Comparison of ENCODE assay signal across 11 cellular contexts in the genomic region with DNA sequence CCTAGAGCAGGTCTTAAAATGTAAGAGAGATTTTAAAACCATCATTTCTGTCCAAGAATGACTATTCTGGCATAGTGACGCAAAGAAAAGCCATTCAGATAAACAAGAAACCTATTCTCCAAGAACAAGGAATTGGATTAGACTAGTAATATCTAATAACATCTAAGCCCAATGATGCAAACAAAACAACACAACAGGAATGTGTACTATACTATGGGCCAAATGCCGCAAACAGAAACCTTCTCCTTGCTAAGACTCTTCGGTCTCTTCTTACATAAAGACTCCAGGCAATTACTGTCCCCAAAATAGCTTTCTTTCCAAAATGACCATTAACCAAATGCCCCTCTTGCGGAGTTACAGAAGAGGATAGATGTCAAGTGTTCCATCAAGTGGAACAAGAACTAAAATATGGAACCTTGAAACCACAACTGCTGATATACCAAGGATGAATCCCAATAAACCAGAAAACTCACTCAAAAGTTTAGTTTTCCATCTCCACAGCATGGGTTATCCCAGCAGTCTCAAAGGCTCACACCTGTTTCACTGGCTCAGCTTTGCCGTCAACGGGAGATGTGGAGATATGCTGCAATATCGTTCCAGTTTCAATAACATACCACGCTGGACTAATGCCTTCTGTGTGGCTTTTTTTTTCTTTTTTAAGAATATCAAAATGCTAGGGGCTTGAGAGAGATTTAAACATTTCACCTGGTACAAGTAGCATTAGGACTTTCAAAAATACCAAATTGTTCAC.
DNase-seq lines count a peak whose midpoint lies in the region; ATAC-seq, FAIRE-seq and TF ChIP-seq lines count a peak whose summit lies in the region.
"Had no signal": no experiment of that assay in that cellular context is flagged by ENCODE, and none has a peak within 500 bp of the region (broad histone marks: within the 10 kb centered on the region; RNA-seq: fewer than 3 reads in every experiment).

No MANE protein-coding gene starts in this region.

- FAIRE-seq in GM12878 (lab: Jason Lieb, UNC), result no peak

- H3K4me1 ChIP-seq in GM12878 (ENCODE audit: control insufficient read depth, insufficient read depth, low read length), result peaks cover 40% of the 10 kb centered on the region
- H3K4me1 ChIP-seq in muscle layer of duodenum (ENCODE audit: control insufficient read depth in 1 of 2, insufficient read depth in 2 of 2, low read length in 2 of 2), result peaks cover 16 to 46% of the 10 kb centered on the region in 2 donors

- H3K36me3 ChIP-seq in GM12878 (ENCODE audit: control insufficient read depth in 2 of 2, insufficient read depth in 2 of 2, low read length in 1 of 2) (no peaks in the 10 kb centered on the region), muscle layer of duodenum (ENCODE audit: control insufficient read depth in 1 of 2, insufficient read depth in 2 of 2, low read length in 2 of 2) (no peaks in the 10 kb centered on the region)

- TF ChIP-seq POLR2A in GM12878 (IDR thresholded peaks at IDR 0.05; ENCODE audit: low read depth, low read length), result no peak

- H3K4me2 ChIP-seq in GM12878 (ENCODE audit: control insufficient read depth, insufficient read depth), result peak overlapping the region; percentile 80

- H2AFZ ChIP-seq in GM12878 (ENCODE audit: control insufficient read depth, low read depth, low read length), result no peak overlapping the region

- no peak for TF ChIP-seq RAD21 in GM12878 (IDR thresholded peaks at IDR 0.05; ENCODE audit: insufficient read depth, low read depth, low read length)

- H3K9me3 Mint-ChIP-seq in stimulated activated naive CD8-positive, alpha-beta T cell treated with anti-CD3 and anti-CD28 coated beads, Interleukin-15, Interleukin-2, amounts not matched to agents 100 ng/mL and 50 ng/mL, for 24 hours, result no peaks in the 10 kb centered on the region

- peaks cover 8% of the 10 kb centered on the region for H3K36me3 Mint-ChIP-seq in stimulated activated naive CD8-positive, alpha-beta T cell treated with anti-CD3 and anti-CD28 coated beads, Interleukin-15, Interleukin-2, amounts not matched to agents 100 ng/mL and 50 ng/mL, for 24 hours (ENCODE audit: low read depth)

- no peaks in the 10 kb centered on the region for H3K27me3 Mint-ChIP-seq in stimulated activated naive CD8-positive, alpha-beta T cell treated with anti-CD3 and anti-CD28 coated beads, Interleukin-15, Interleukin-2, amounts not matched to agents 100 ng/mL and 50 ng/mL, for 24 hours

- POLR2A ChIA-PET in GM12878 (lab: Charles Lee), result interaction anchor here (1.0 to 1.3 kb wide), 2 partner anchors 12 to 75 kb away, joined by 3 read pairs; no protein-coding TSS in a partner anchor

- H4K20me1 ChIP-seq in GM12878 (ENCODE audit: control insufficient read depth, insufficient read depth), result no peaks in the 10 kb centered on the region

- SMC1A ChIA-PET in GM12878 (lab: Charles Lee; ENCODE audit: uncharacterized antibody, unreplicated experiment), result interaction anchor here (0.7 to 1.6 kb wide), 10 partner anchors 8 to 521 kb away, joined by 3 to 5 read pairs (median 3); no protein-coding TSS in a partner anchor

- peak overlapping the region; percentile 63 for H3K27ac ChIP-seq in GM12878 (ENCODE audit: control insufficient read depth, insufficient read depth)
- H3K27ac ChIP-seq in muscle layer of duodenum (ENCODE audit: low read length), result peak overlapping the region; percentile 25
- H3K27ac ChIP-seq: C4-2B had no signal

- in situ Hi-C loops in GM12878 (cut with MboI), result no loop called here

- H3K4me1 Mint-ChIP-seq in stimulated activated naive CD8-positive, alpha-beta T cell treated with anti-CD3 and anti-CD28 coated beads, Interleukin-15, Interleukin-2, amounts not matched to agents 100 ng/mL and 50 ng/mL, for 24 hours (ENCODE audit: low read depth), result peaks cover 99% of the 10 kb centered on the region

- H3K27me3 ChIP-seq in GM12878 (replicated peaks in 1 of 2; ENCODE audit: control insufficient read depth in 2 of 2, insufficient read depth in 2 of 2, low read length in 1 of 2), result no peaks in the 10 kb centered on the region
- no peaks in the 10 kb centered on the region for H3K27me3 ChIP-seq in muscle layer of duodenum (ENCODE audit: low read depth, low read length)

- BruUV-seq in GM12878 (replicated peaks; lab: Mats Ljungman, UMichigan), result no TSS peak

- peak overlapping the region; percentile 56 for H3K4me3 Mint-ChIP-seq in stimulated activated naive CD8-positive, alpha-beta T cell treated with anti-CD3 and anti-CD28 coated beads, Interleukin-15, Interleukin-2, amounts not matched to agents 100 ng/mL and 50 ng/mL, for 24 hours

- peak overlapping the region; percentile 88 for H3K27ac Mint-ChIP-seq in stimulated activated naive CD8-positive, alpha-beta T cell treated with anti-CD3 and anti-CD28 coated beads, Interleukin-15, Interleukin-2, amounts not matched to agents 100 ng/mL and 50 ng/mL, for 24 hours

- RAD21 ChIA-PET in GM12878 (lab: Charles Lee; ENCODE audit: unreplicated experiment), result interaction anchor here (0.7 to 1.2 kb wide), 5 partner anchors 10 to 1575 kb away, joined by 3 read pairs; no protein-coding TSS in a partner anchor

- no peak for TF ChIP-seq EP300 in GM12878 (IDR thresholded peaks at IDR 0.05; ENCODE audit: borderline replicate concordance in 1 of 2, control insufficient read depth in 1 of 2, low read depth in 2 of 2, low read length in 2 of 2)

- DNase-seq in stimulated activated naive CD8-positive, alpha-beta T cell treated with anti-CD3 and anti-CD28 coated beads, Interleukin-15, Interleukin-2, amounts not matched to agents 100 U/mL and 50 U/mL, for 24 hours, result no peak
- DNase-seq in GM12878 (ENCODE audit: low read depth, low spot score), result no peak
- DNase-seq in stimulated activated CD4-positive, alpha-beta T cell treated with anti-CD3 and anti-CD28 coated beads, Interleukin-2, amount 100 ng/mL, for 24 hours, result no peak
- DNase-seq in head of caudate nucleus, result no peak
- no peak for DNase-seq in posterior vena cava (ENCODE audit: low spot score)
- DNase-seq in NCI-H345 treated with DMSO at 0.1 percent for 48 hours (lab: John Stamatoyannopoulos, UW; ENCODE audit: unreplicated experiment), result no peak
- DNase-seq: cortex of kidney, NCI-H1436 treated with DMSO at 0.1 percent for 48 hours had no signal

- ATAC-seq in stimulated activated naive CD8-positive, alpha-beta T cell treated with anti-CD3 and anti-CD28 coated beads, Interleukin-15, Interleukin-2, amounts not matched to agents 100 U/mL and 50 U/mL, for 24 hours, result no peak
- ATAC-seq in GM12878, result no peak

- no peak overlapping the region for H3K9ac ChIP-seq in GM12878 (ENCODE audit: control insufficient read depth, insufficient read depth, low read length)

- no peak for TF ChIP-seq CTCF in GM12878 (IDR thresholded peaks at IDR 0.05 in 2 of 3, conservative IDR thresholded peaks at IDR 0.05 in 1 of 3; ENCODE audit: control insufficient read depth in 2 of 3, extremely low read depth in 1 of 3, insufficient read depth in 1 of 3, low read depth in 3 of 3, low read length in 3 of 3)

- 55% methylated on average over 8 of the region's 8 CpGs for WGBS in GM12878 (ENCODE audit: insufficient coverage, insufficient replicate concordance, low lambda C conversion rate, missing lambda C conversion rate)

- H3K9me3 ChIP-seq in GM12878 (replicated peaks; ENCODE audit: control insufficient read depth, insufficient read depth, low read length) (no peaks in the 10 kb centered on the region; the same call in 2 of the 3 replicates), muscle layer of duodenum (ENCODE audit: control insufficient read depth in 1 of 2, low read length in 2 of 2) (no peaks in the 10 kb centered on the region)

- intact Hi-C loops in GM12878 (cut with micrococcal nuclease; ENCODE audit: unreplicated experiment), result no loop called here
- intact Hi-C loops in head of caudate nucleus (cut with DNase I), result loop anchor here (10.0 kb wide), 1 partner anchor 75 kb away; a partner anchor contains a TSS
- intact Hi-C loops in posterior vena cava (cut with DNase I), result no loop called here

- CTCF ChIA-PET in GM12878 (lab: Yijun Ruan, JAX), result interaction anchor here (1.2 to 1.6 kb wide), 2 partner anchors 12 to 521 kb away, joined by 3 to 4 read pairs; no protein-coding TSS in a partner anchor

- H3K4me3 ChIP-seq in GM12878 (0 out of 2 replicates have a peak overlapping the region, but pooled peaks have one; percentile 13), muscle layer of duodenum (ENCODE audit: low read depth in 1 of 2, low read length in 2 of 2) (no peak overlapping the region)

- peaks cover 44% of the 10 kb centered on the region for H3K79me2 ChIP-seq in GM12878 (ENCODE audit: control insufficient read depth, insufficient read depth, low read length)

TF ChIP-seq in GM12878, 131 proteins besides CTCF, POLR2A, EP300 and RAD21 (continues in another document):
- TF ChIP-seq TARDBP (IDR thresholded peaks at IDR 0.05; ENCODE audit: borderline replicate concordance) (no peak), RCOR1 (conservative IDR thresholded peaks at IDR 0.05; ENCODE audit: low read depth, low read length) (0 out of 2 replicates have a peak, but pooled peaks have one; percentile 24)
- TF ChIP-seq, protein P1, sequence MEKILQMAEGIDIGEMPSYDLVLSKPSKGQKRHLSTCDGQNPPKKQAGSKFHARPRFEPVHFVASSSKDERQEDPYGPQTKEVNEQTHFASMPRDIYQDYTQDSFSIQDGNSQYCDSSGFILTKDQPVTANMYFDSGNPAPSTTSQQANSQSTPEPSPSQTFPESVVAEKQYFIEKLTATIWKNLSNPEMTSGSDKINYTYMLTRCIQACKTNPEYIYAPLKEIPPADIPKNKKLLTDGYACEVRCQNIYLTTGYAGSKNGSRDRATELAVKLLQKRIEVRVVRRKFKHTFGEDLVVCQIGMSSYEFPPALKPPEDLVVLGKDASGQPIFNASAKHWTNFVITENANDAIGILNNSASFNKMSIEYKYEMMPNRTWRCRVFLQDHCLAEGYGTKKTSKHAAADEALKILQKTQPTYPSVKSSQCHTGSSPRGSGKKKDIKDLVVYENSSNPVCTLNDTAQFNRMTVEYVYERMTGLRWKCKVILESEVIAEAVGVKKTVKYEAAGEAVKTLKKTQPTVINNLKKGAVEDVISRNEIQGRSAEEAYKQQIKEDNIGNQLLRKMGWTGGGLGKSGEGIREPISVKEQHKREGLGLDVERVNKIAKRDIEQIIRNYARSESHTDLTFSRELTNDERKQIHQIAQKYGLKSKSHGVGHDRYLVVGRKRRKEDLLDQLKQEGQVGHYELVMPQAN (conservative IDR thresholded peaks at IDR 0.05), result no peak
